1 cellular context compared by ENCODE assay signal in the genomic region with DNA sequence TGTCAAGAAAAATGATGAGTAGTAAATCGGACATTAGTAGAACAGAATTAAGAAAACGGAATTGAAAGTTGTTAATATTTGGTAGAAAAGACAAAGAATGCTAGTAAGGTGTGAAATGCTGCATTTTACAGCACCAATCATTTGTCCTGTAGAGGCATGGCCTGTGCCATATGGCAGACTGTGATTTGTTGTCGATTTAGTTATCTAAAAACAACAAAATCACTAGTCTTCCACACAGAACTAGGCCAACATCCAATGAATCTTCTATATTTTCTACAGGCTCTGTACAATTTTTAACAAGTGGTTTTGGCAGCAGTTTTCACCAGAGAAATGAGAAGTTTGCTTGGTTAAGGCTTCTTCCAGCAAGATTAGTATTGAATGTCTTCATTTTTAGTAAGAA.
TF ChIP-seq lines count a peak whose summit lies in the region.

No MANE protein-coding gene starts in this region.

TF ChIP-seq in WTC11, 78 proteins besides CTCF, POLR2A, EP300 and RAD21 (continued from another document):
- TF ChIP-seq, protein P1, sequence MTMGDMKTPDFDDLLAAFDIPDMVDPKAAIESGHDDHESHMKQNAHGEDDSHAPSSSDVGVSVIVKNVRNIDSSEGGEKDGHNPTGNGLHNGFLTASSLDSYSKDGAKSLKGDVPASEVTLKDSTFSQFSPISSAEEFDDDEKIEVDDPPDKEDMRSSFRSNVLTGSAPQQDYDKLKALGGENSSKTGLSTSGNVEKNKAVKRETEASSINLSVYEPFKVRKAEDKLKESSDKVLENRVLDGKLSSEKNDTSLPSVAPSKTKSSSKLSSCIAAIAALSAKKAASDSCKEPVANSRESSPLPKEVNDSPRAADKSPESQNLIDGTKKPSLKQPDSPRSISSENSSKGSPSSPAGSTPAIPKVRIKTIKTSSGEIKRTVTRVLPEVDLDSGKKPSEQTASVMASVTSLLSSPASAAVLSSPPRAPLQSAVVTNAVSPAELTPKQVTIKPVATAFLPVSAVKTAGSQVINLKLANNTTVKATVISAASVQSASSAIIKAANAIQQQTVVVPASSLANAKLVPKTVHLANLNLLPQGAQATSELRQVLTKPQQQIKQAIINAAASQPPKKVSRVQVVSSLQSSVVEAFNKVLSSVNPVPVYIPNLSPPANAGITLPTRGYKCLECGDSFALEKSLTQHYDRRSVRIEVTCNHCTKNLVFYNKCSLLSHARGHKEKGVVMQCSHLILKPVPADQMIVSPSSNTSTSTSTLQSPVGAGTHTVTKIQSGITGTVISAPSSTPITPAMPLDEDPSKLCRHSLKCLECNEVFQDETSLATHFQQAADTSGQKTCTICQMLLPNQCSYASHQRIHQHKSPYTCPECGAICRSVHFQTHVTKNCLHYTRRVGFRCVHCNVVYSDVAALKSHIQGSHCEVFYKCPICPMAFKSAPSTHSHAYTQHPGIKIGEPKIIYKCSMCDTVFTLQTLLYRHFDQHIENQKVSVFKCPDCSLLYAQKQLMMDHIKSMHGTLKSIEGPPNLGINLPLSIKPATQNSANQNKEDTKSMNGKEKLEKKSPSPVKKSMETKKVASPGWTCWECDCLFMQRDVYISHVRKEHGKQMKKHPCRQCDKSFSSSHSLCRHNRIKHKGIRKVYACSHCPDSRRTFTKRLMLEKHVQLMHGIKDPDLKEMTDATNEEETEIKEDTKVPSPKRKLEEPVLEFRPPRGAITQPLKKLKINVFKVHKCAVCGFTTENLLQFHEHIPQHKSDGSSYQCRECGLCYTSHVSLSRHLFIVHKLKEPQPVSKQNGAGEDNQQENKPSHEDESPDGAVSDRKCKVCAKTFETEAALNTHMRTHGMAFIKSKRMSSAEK (CRISPR knock-in tag; IDR thresholded peaks at IDR 0.05; ENCODE audit: borderline replicate concordance), result no peak
- TF ChIP-seq, protein P2, sequence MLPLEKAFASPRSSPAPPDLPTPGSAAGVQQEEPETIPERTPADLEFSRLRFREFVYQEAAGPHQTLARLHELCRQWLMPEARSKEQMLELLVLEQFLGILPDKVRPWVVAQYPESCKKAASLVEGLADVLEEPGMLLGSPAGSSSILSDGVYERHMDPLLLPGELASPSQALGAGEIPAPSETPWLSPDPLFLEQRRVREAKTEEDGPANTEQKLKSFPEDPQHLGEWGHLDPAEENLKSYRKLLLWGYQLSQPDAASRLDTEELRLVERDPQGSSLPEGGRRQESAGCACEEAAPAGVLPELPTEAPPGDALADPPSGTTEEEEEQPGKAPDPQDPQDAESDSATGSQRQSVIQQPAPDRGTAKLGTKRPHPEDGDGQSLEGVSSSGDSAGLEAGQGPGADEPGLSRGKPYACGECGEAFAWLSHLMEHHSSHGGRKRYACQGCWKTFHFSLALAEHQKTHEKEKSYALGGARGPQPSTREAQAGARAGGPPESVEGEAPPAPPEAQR (CRISPR knock-in tag; IDR thresholded peaks at IDR 0.05), result no peak
- TF ChIP-seq JAZF1 (CRISPR knock-in tag; IDR thresholded peaks at IDR 0.05) (no peak), SMAD4 (CRISPR knock-in tag; IDR thresholded peaks at IDR 0.05) (no peak)
- TF ChIP-seq, protein P3, sequence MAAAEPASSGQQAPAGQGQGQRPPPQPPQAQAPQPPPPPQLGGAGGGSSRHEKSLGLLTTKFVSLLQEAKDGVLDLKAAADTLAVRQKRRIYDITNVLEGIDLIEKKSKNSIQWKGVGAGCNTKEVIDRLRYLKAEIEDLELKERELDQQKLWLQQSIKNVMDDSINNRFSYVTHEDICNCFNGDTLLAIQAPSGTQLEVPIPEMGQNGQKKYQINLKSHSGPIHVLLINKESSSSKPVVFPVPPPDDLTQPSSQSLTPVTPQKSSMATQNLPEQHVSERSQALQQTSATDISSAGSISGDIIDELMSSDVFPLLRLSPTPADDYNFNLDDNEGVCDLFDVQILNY (CRISPR knock-in tag; IDR thresholded peaks at IDR 0.05), result no peak
- TF ChIP-seq, protein P4, sequence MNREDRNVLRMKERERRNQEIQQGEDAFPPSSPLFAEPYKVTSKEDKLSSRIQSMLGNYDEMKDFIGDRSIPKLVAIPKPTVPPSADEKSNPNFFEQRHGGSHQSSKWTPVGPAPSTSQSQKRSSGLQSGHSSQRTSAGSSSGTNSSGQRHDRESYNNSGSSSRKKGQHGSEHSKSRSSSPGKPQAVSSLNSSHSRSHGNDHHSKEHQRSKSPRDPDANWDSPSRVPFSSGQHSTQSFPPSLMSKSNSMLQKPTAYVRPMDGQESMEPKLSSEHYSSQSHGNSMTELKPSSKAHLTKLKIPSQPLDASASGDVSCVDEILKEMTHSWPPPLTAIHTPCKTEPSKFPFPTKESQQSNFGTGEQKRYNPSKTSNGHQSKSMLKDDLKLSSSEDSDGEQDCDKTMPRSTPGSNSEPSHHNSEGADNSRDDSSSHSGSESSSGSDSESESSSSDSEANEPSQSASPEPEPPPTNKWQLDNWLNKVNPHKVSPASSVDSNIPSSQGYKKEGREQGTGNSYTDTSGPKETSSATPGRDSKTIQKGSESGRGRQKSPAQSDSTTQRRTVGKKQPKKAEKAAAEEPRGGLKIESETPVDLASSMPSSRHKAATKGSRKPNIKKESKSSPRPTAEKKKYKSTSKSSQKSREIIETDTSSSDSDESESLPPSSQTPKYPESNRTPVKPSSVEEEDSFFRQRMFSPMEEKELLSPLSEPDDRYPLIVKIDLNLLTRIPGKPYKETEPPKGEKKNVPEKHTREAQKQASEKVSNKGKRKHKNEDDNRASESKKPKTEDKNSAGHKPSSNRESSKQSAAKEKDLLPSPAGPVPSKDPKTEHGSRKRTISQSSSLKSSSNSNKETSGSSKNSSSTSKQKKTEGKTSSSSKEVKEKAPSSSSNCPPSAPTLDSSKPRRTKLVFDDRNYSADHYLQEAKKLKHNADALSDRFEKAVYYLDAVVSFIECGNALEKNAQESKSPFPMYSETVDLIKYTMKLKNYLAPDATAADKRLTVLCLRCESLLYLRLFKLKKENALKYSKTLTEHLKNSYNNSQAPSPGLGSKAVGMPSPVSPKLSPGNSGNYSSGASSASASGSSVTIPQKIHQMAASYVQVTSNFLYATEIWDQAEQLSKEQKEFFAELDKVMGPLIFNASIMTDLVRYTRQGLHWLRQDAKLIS (CRISPR knock-in tag; IDR thresholded peaks at IDR 0.05; ENCODE audit: borderline replicate concordance), result no peak
